8 cellular contexts compared by ENCODE assay signal in genomic region chr6:34243901-34244884, GRCh38. TPM values are rescaled to one million over a fixed set of nuclear protein-coding genes. Genes with fewer than 3 reads are reported as not detected.
DNase-seq lines count a peak whose midpoint lies in the region; ATAC-seq and TF ChIP-seq lines count a peak whose summit lies in the region.

No MANE protein-coding gene starts in this region.

- BruUV-seq in mammary epithelial cell (replicated peaks; lab: Mats Ljungman, UMichigan): no TSS peak

- H3K9me3 ChIP-seq in GM23248 (ENCODE audit: low read depth) (no peaks in the 10 kb centered on the region), SU-DHL-6 (ENCODE audit: insufficient read depth, low read length) (no peaks in the 10 kb centered on the region), mammary epithelial cell (replicated peaks; ENCODE audit: insufficient read depth, low read length) (no peaks in the 10 kb centered on the region)

- WGBS in GM23248 (ENCODE audit: low coverage in 1 of 2, low lambda C conversion rate in 2 of 2, missing lambda C conversion rate in 2 of 2), 2 experiments: 12 to 19% methylated on average over 11 to 19 of the region's 19 CpGs
- 27% methylated on average over 5 of the region's 19 CpGs for WGBS in mammary epithelial cell (ENCODE audit: low coverage, missing lambda C conversion rate)

- H3K36me3 ChIP-seq in GM23248 (ENCODE audit: low read depth) (peaks cover 6% of the 10 kb centered on the region; the same call in 1 of the 2 replicates), SU-DHL-6 (ENCODE audit: low read length) (peaks cover 24% of the 10 kb centered on the region), mammary epithelial cell (ENCODE audit: insufficient read depth, low read length) (peaks cover 7% of the 10 kb centered on the region)

- H2AFZ ChIP-seq in GM23248: no peak overlapping the region
- no peak overlapping the region for H2AFZ ChIP-seq in SU-DHL-6 (ENCODE audit: low read depth, low read length, severe bottlenecking)
- no peak overlapping the region for H2AFZ ChIP-seq in mammary epithelial cell (ENCODE audit: low read depth, low read length)

- H3K4me2 ChIP-seq in GM23248 (ENCODE audit: unreplicated experiment): peak overlapping the region; percentile 76
- H3K4me2 ChIP-seq in SU-DHL-6 (ENCODE audit: low read depth, low read length, poor library complexity, severe bottlenecking): no peak overlapping the region
- peak overlapping the region; percentile 63 for H3K4me2 ChIP-seq in mammary epithelial cell (ENCODE audit: insufficient read depth, low read depth, low read length)

- dilution Hi-C loops in mammary epithelial cell (cut with HindIII; ENCODE audit: low sequenced_read_pairs): no loop called here

- H3K9ac ChIP-seq in GM23248 (peak overlapping the region; percentile 65), SU-DHL-6 (ENCODE audit: low read length) (no peak overlapping the region), mammary epithelial cell (ENCODE audit: insufficient read depth, low read length) (peak overlapping the region; percentile 1)

- no peak for ATAC-seq in HG02870 (IDR thresholded peaks at IDR 0.05; ENCODE audit: unreplicated experiment)

- H4K20me1 ChIP-seq in GM23248 (ENCODE audit: insufficient read depth) (no peaks in the 10 kb centered on the region), SU-DHL-6 (ENCODE audit: low read depth, low read length) (peaks cover 22% of the 10 kb centered on the region), mammary epithelial cell (ENCODE audit: insufficient read depth, low read length) (no peaks in the 10 kb centered on the region)

- H3K4me1 ChIP-seq in GM23248 (ENCODE audit: insufficient read depth) (peaks cover 42% of the 10 kb centered on the region), mammary epithelial cell (ENCODE audit: insufficient read depth, low read length) (peaks cover 89% of the 10 kb centered on the region)

- TF ChIP-seq CTCF in SU-DHL-6 (IDR thresholded peaks at IDR 0.05; ENCODE audit: insufficient read depth, low read length, poor library complexity, severe bottlenecking) (peak; percentile 38), mammary epithelial cell (conservative IDR thresholded peaks at IDR 0.05 in 1 of 2, IDR thresholded peaks at IDR 0.05 in 1 of 2; ENCODE audit: extremely low read depth in 1 of 2, insufficient read depth in 1 of 2, low read depth in 1 of 2, low read length in 2 of 2) (peak; percentile 26 to 36)

- H3K27ac ChIP-seq in GM23248 (peak overlapping the region; percentile 82), SU-DHL-6 (ENCODE audit: low read depth, low read length) (peak overlapping the region; percentile 16), mammary epithelial cell (ENCODE audit: insufficient read depth, low read depth, low read length) (peak overlapping the region; percentile 54)

- CTCF ChIA-PET in mammary epithelial cell (lab: Charles Lee; ENCODE audit: low non-redundant PET): interaction anchor here (0.7 kb wide), 1 partner anchor 118 kb away, joined by 3 read pairs; no protein-coding TSS in a partner anchor

- H3K79me2 ChIP-seq in GM23248 (ENCODE audit: insufficient read depth) (peaks cover 24% of the 10 kb centered on the region), SU-DHL-6 (ENCODE audit: insufficient read depth, low read length) (peaks cover 36% of the 10 kb centered on the region), mammary epithelial cell (ENCODE audit: insufficient read depth, low read length) (peaks cover 43% of the 10 kb centered on the region)

- DNase-seq in AG08396 (ENCODE audit: low spot score) (peak; percentile 94), GM23248 (peak; percentile 99), mammary epithelial cell (peak; percentile 91), kidney tubule cell (ENCODE audit: low spot score) (peak; percentile 97), iPS-NIHi7 (ENCODE audit: extremely low spot score) (no peak)
- peak; percentile 82 for DNase-seq in stimulated activated CD8-positive, alpha-beta memory T cell treated with anti-CD3 and anti-CD28 coated beads, Interleukin-4, amount 100 ng/mL, for 48 hours

- in situ Hi-C loops in GM23248 (cut with MboI): no loop called here
- in situ Hi-C loops in mammary epithelial cell (cut with MboI; ENCODE audit: low sequenced_read_pairs in 2 of 2): no loop called here

- no peaks in the 10 kb centered on the region for H3K27me3 ChIP-seq in GM23248 (replicated peaks; ENCODE audit: insufficient read depth)
- H3K27me3 ChIP-seq in SU-DHL-6 (ENCODE audit: low read length): no peaks in the 10 kb centered on the region
- H3K27me3 ChIP-seq in mammary epithelial cell (ENCODE audit: insufficient read depth, low read length): no peaks in the 10 kb centered on the region

- H3K4me3 ChIP-seq in GM23248 (peak overlapping the region; percentile 45), SU-DHL-6 (ENCODE audit: insufficient read depth, low read length, poor library complexity, severe bottlenecking) (no peak overlapping the region), mammary epithelial cell (replicated peaks in 1 of 3; ENCODE audit: insufficient read depth in 1 of 3, low read depth in 2 of 3, low read length in 3 of 3) (peak overlapping the region in 1 of 3 experiments; percentile 12)

- peaks cover 30% of the 10 kb centered on the region for H3F3A ChIP-seq in GM23248 (ENCODE audit: insufficient read depth)
- H3F3A ChIP-seq in SU-DHL-6 (ENCODE audit: insufficient read depth): peaks cover 83% of the 10 kb centered on the region

- intact Hi-C loops in mammary epithelial cell (cut with micrococcal nuclease): loop anchor here (1.0 to 5.0 kb wide), 3 partner anchors 48 to 365 kb away; no protein-coding TSS in a partner anchor

- H3K9me2 ChIP-seq in GM23248 (ENCODE audit: insufficient read depth) (no peaks in the 10 kb centered on the region), SU-DHL-6 (replicated peaks; ENCODE audit: insufficient read depth, low read length) (no peaks in the 10 kb centered on the region)

RNA-seq across cellular contexts. Expression of gene SMIM29, which starts 4.6 kb away (rescaled TPM):
- 27.6 and 35.1 TPM in 2 replicates for total RNA-seq in GM23248 (2014; rRNA removed; shearing (Covaris generic))
- polyA plus RNA-seq in GM23248 (2016; fragmentation: Nextera tagmentation; extraction: Ambion mirVana) (55.1 and 58.3 TPM in 2 replicates), mammary epithelial cell (48.6 TPM)
- 10 to 100 TPM; 20.3 to 40.6 TPM for total RNA-seq in mammary epithelial cell
- 29.8 TPM for polyA minus RNA-seq in mammary epithelial cell

RNA-seq across cellular contexts. Expression of gene HMGA1, which starts 7.5 kb away (rescaled TPM):
- 197 and 243 TPM in 2 replicates for total RNA-seq in GM23248 (2014; rRNA removed; shearing (Covaris generic))
- 332 and 351 TPM in 2 replicates for polyA plus RNA-seq in GM23248 (2016; fragmentation: Nextera tagmentation; extraction: Ambion mirVana)
- total RNA-seq in mammary epithelial cell: 100 to 1,000 TPM in 1 of 2 donors, 10 to 100 TPM in 1; 21.2 to 314 TPM
- 151 TPM for polyA plus RNA-seq in mammary epithelial cell
- 338 TPM for polyA minus RNA-seq in mammary epithelial cell

Comparison
In these comparisons a context has a peak if more than half of its experiments do, and no peak if none do; other contexts are left out.
1. H3K27ac ChIP-seq: peak in every context shown above with its lines; median percentile 82 in GM23248; 54 in mammary epithelial cell; 16 in SU-DHL-6.